25 cellular contexts compared by ENCODE assay signal in the genomic region with DNA sequence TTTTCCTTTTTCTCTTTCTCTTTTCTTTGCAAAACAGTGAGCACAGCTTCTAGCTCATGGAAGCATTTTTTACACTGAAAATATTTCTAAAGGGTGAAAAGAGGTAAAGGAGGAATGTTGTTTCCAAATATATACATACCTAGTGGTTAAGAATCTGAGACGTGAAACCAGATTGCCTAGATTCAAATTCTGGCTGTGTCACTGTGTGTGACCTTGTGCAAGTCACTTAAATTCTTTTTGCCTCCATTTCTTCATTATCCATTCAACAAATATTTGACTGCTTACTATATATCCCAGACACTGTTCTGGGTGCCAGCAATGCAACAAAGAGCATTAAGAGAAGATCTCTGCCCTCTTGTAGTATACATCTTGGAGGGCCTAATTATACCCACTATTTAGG.
"Had no signal": no experiment of that assay in that cellular context is flagged by ENCODE, and none has a peak within 500 bp of the region (broad histone marks: within the 10 kb centered on the region; RNA-seq: fewer than 3 reads in every experiment).

No MANE protein-coding gene starts in this region.

- ATAC-seq: activated naive CD4-positive, alpha-beta T cell treated with anti-CD3 and anti-CD28 coated beads, Interleukin-2, amount 50 U/mL, for 72 hours; left lobe of liver; lower lobe of right lung; right cardiac atrium had no signal

- H3K9me3 Mint-ChIP-seq: activated CD4-positive, alpha-beta T cell treated with anti-CD3 and anti-CD28 coated beads, Interleukin-2, amount 10 ng/mL, durations not matched to agents 7 days and 5 days; activated naive CD4-positive, alpha-beta T cell treated with anti-CD3 and anti-CD28 coated beads, Interleukin-2, amount 50 U/mL, for 72 hours; dendritic cell treated with granulocyte-macrophage colony-stimulating factor and Interleukin-4, amounts not matched to agents 40 ng/mL and 50 ng/mL, for 4 days; T-helper 2 cell treated with Interferon-gamma antibody and Interleukin-4, amounts not matched to agents 5 μg/mL and 100 μg/mL, for 36 hours had no signal

- H3K36me3 ChIP-seq: adrenal gland, lower lobe of right lung, tibial artery, WERI-Rb-1 had no signal

- H3K4me3 ChIP-seq: adrenal gland, lower lobe of right lung, tibial artery had no signal

- H3K27ac Mint-ChIP-seq: activated CD4-positive, alpha-beta T cell treated with anti-CD3 and anti-CD28 coated beads, Interleukin-2, amount 10 ng/mL, durations not matched to agents 7 days and 5 days; activated naive CD4-positive, alpha-beta T cell treated with anti-CD3 and anti-CD28 coated beads, Interleukin-2, amount 50 U/mL, for 72 hours; dendritic cell treated with granulocyte-macrophage colony-stimulating factor and Interleukin-4, amounts not matched to agents 40 ng/mL and 50 ng/mL, for 4 days; naive B cell; stimulated activated naive CD8-positive, alpha-beta T cell treated with anti-CD3 and anti-CD28 coated beads, Interleukin-15, Interleukin-2, amounts not matched to agents 100 ng/mL and 50 ng/mL, for 24 hours; T-helper 2 cell treated with Interferon-gamma antibody and Interleukin-4, amounts not matched to agents 5 μg/mL and 100 μg/mL, for 36 hours had no signal

- H2AFZ ChIP-seq: parathyroid adenoma had no signal

- H3K27me3 Mint-ChIP-seq: activated CD4-positive, alpha-beta T cell treated with anti-CD3 and anti-CD28 coated beads, Interleukin-2, amount 10 ng/mL, durations not matched to agents 7 days and 5 days; stimulated activated naive CD8-positive, alpha-beta T cell treated with anti-CD3 and anti-CD28 coated beads, Interleukin-15, Interleukin-2, amounts not matched to agents 100 ng/mL and 50 ng/mL, for 24 hours had no signal

- H3K9ac ChIP-seq: parathyroid adenoma had no signal

- H3K27ac ChIP-seq: adrenal gland, lower lobe of right lung, parathyroid adenoma, tibial artery, WERI-Rb-1 had no signal

- DNase-seq: activated CD4-positive, alpha-beta T cell treated with anti-CD3 and anti-CD28 coated beads, Interleukin-2, amount 10 ng/mL, durations not matched to agents 7 days and 5 days; activated CD4-positive, CD25-positive, alpha-beta regulatory T cell treated with anti-CD3 and anti-CD28 coated beads, Interleukin-2, amount 50 U/mL, for 72 hours; activated gamma-delta T cell treated with Interleukin-2 at 50 U/mL for 16 hours; activated T-cell treated with anti-CD3 and anti-CD28 coated beads, Interleukin-2, amount 50 U/mL, for 1 hour; adrenal gland; cerebellar nuclear complex; effector CD4-positive, alpha-beta T cell; foreskin melanocyte; lower lobe of right lung; naive B cell; nucleus accumbens; right cardiac atrium; stimulated activated CD4-positive, alpha-beta T cell treated with anti-CD3 and anti-CD28 coated beads, Interleukin-12 subunit alpha, Interleukin-12 subunit beta, amount 100 ng/mL, for 4 hours; substantia nigra; tibial artery; WERI-Rb-1 had no signal

- H3K4me1 ChIP-seq: adrenal gland had no signal

- H3K27me3 ChIP-seq: adrenal gland, tibial artery had no signal

- H3K36me3 Mint-ChIP-seq: naive B cell had no signal

- H3K79me2 ChIP-seq: parathyroid adenoma had no signal

- H3K4me3 Mint-ChIP-seq: activated CD4-positive, alpha-beta T cell treated with anti-CD3 and anti-CD28 coated beads, Interleukin-2, amount 10 ng/mL, durations not matched to agents 7 days and 5 days; dendritic cell treated with granulocyte-macrophage colony-stimulating factor and Interleukin-4, amounts not matched to agents 40 ng/mL and 50 ng/mL, for 4 days; naive B cell; stimulated activated naive CD8-positive, alpha-beta T cell treated with anti-CD3 and anti-CD28 coated beads, Interleukin-15, Interleukin-2, amounts not matched to agents 100 ng/mL and 50 ng/mL, for 24 hours; T-helper 2 cell treated with Interferon-gamma antibody and Interleukin-4, amounts not matched to agents 5 μg/mL and 100 μg/mL, for 36 hours had no signal

- H3K4me1 Mint-ChIP-seq: activated CD4-positive, alpha-beta T cell treated with anti-CD3 and anti-CD28 coated beads, Interleukin-2, amount 10 ng/mL, durations not matched to agents 7 days and 5 days; naive B cell had no signal

- FAIRE-seq: bronchial epithelial cell, endometrium, urothelium cell line had no signal
